Comparison of ENCODE assay signal across 1 cellular context in the genomic region with DNA sequence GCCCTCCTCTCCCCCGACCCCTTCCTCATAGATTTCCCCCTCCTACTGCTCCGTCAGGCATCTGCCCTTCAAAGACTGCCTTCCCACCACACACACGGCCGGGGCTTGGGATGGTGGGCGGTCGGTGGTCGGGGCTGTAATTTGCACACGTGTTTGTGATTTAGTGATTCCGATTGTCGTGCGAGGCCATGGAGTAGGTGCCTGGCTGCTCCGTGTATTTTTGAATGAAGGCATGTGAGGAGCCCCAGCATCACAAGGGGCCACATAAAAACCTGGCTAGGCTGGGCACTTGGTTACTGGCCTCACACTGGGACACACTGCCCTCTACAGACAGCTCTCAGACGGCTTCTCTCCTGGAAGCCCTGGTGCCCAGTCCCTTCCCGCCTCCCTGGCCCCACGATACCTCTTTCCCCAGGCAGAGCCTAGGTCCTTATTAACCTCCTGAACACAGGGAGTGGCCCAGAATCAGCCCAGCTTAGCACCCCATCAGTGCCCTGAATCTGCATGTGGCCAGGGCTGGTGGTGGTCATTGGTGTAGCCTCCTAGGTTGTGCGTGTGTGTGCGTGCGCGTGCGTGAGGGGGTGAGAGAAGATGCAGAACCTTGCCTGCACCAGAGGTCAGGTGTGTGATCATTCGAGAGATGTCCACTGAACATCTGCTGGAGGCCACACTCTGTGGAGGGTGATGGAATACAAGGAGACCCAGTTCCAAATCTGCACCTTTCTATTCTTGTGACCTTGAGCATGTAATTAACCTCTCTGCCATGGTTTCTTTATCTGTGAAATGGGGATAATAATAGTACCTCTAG.
TF ChIP-seq lines count a peak whose summit lies in the region.

No MANE protein-coding gene starts in this region.

TF ChIP-seq in HepG2, 621 proteins besides CTCF, POLR2A, EP300 and RAD21 (continued from another document and continues in another):
- TF ChIP-seq, protein P1, sequence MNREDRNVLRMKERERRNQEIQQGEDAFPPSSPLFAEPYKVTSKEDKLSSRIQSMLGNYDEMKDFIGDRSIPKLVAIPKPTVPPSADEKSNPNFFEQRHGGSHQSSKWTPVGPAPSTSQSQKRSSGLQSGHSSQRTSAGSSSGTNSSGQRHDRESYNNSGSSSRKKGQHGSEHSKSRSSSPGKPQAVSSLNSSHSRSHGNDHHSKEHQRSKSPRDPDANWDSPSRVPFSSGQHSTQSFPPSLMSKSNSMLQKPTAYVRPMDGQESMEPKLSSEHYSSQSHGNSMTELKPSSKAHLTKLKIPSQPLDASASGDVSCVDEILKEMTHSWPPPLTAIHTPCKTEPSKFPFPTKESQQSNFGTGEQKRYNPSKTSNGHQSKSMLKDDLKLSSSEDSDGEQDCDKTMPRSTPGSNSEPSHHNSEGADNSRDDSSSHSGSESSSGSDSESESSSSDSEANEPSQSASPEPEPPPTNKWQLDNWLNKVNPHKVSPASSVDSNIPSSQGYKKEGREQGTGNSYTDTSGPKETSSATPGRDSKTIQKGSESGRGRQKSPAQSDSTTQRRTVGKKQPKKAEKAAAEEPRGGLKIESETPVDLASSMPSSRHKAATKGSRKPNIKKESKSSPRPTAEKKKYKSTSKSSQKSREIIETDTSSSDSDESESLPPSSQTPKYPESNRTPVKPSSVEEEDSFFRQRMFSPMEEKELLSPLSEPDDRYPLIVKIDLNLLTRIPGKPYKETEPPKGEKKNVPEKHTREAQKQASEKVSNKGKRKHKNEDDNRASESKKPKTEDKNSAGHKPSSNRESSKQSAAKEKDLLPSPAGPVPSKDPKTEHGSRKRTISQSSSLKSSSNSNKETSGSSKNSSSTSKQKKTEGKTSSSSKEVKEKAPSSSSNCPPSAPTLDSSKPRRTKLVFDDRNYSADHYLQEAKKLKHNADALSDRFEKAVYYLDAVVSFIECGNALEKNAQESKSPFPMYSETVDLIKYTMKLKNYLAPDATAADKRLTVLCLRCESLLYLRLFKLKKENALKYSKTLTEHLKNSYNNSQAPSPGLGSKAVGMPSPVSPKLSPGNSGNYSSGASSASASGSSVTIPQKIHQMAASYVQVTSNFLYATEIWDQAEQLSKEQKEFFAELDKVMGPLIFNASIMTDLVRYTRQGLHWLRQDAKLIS (CRISPR knock-in tag; IDR thresholded peaks at IDR 0.05) = no peak
- TF ChIP-seq SMAD3 (CRISPR knock-in tag; IDR thresholded peaks at IDR 0.05) = no peak
- TF ChIP-seq, protein P2, sequence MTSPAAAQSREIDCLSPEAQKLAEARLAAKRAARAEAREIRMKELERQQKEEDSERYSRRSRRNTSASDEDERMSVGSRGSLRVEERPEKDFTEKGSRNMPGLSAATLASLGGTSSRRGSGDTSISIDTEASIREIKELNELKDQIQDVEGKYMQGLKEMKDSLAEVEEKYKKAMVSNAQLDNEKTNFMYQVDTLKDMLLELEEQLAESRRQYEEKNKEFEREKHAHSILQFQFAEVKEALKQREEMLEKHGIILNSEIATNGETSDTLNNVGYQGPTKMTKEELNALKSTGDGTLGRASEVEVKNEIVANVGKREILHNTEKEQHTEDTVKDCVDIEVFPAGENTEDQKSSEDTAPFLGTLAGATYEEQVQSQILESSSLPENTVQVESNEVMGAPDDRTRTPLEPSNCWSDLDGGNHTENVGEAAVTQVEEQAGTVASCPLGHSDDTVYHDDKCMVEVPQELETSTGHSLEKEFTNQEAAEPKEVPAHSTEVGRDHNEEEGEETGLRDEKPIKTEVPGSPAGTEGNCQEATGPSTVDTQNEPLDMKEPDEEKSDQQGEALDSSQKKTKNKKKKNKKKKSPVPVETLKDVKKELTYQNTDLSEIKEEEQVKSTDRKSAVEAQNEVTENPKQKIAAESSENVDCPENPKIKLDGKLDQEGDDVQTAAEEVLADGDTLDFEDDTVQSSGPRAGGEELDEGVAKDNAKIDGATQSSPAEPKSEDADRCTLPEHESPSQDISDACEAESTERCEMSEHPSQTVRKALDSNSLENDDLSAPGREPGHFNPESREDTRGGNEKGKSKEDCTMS (CRISPR knock-in tag; conservative IDR thresholded peaks at IDR 0.05) = no peak
- TF ChIP-seq SUZ12 (IDR thresholded peaks at IDR 0.05; ENCODE audit: low read depth, low read length) = no peak
- TF ChIP-seq NR2F2 (IDR thresholded peaks at IDR 0.05; ENCODE audit: borderline replicate concordance, low read depth) = no peak
- TF ChIP-seq SALL1 (CRISPR knock-in tag; IDR thresholded peaks at IDR 0.05) = peak; percentile 92
- TF ChIP-seq, protein P3, sequence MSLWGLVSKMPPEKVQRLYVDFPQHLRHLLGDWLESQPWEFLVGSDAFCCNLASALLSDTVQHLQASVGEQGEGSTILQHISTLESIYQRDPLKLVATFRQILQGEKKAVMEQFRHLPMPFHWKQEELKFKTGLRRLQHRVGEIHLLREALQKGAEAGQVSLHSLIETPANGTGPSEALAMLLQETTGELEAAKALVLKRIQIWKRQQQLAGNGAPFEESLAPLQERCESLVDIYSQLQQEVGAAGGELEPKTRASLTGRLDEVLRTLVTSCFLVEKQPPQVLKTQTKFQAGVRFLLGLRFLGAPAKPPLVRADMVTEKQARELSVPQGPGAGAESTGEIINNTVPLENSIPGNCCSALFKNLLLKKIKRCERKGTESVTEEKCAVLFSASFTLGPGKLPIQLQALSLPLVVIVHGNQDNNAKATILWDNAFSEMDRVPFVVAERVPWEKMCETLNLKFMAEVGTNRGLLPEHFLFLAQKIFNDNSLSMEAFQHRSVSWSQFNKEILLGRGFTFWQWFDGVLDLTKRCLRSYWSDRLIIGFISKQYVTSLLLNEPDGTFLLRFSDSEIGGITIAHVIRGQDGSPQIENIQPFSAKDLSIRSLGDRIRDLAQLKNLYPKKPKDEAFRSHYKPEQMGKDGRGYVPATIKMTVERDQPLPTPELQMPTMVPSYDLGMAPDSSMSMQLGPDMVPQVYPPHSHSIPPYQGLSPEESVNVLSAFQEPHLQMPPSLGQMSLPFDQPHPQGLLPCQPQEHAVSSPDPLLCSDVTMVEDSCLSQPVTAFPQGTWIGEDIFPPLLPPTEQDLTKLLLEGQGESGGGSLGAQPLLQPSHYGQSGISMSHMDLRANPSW (CRISPR knock-in tag; IDR thresholded peaks at IDR 0.05; ENCODE audit: borderline replicate concordance) = peak; percentile 86; the same call in 1 of the 2 replicates
- TF ChIP-seq SOX5 (CRISPR knock-in tag; IDR thresholded peaks at IDR 0.05; ENCODE audit: borderline replicate concordance) = peak; percentile 27; the same call in 1 of the 2 replicates
- no peak for TF ChIP-seq MAFK (conservative IDR thresholded peaks at IDR 0.05 in 1 of 2, IDR thresholded peaks at IDR 0.05 in 1 of 2; ENCODE audit: low read length in 2 of 2)
- TF ChIP-seq, protein P4, sequence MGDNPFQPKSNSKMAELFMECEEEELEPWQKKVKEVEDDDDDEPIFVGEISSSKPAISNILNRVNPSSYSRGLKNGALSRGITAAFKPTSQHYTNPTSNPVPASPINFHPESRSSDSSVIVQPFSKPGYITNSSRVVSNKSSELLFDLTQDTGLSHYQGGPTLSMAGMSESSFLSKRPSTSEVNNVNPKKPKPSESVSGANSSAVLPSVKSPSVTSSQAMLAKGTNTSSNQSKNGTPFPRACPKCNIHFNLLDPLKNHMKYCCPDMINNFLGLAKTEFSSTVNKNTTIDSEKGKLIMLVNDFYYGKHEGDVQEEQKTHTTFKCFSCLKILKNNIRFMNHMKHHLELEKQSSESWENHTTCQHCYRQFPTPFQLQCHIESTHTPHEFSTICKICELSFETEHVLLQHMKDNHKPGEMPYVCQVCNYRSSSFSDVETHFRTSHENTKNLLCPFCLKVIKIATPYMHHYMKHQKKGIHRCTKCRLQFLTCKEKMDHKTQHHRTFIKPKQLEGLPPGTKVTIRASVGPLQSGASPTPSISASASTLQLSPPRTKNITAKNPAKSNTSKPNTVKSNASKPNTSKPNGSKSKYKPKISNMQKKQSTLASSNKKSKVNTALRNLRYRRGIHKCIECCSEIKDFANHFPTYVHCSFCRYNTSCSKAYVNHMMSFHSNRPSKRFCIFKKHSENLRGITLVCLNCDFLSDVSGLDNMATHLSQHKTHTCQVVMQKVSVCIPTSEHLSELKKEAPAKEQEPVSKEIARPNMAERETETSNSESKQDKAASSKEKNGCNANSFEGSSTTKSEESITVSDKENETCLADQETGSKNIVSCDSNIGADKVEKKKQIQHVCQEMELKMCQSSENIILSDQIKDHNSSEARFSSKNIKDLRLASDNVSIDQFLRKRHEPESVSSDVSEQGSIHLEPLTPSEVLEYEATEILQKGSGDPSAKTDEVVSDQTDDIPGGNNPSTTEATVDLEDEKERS (CRISPR knock-in tag; IDR thresholded peaks at IDR 0.05) = 0 out of 2 replicates have a peak, but pooled peaks have one; percentile 35
- no peak for TF ChIP-seq ASH2L (IDR thresholded peaks at IDR 0.05; ENCODE audit: insufficient read length, low read depth, low read length)
- TF ChIP-seq, protein P5, sequence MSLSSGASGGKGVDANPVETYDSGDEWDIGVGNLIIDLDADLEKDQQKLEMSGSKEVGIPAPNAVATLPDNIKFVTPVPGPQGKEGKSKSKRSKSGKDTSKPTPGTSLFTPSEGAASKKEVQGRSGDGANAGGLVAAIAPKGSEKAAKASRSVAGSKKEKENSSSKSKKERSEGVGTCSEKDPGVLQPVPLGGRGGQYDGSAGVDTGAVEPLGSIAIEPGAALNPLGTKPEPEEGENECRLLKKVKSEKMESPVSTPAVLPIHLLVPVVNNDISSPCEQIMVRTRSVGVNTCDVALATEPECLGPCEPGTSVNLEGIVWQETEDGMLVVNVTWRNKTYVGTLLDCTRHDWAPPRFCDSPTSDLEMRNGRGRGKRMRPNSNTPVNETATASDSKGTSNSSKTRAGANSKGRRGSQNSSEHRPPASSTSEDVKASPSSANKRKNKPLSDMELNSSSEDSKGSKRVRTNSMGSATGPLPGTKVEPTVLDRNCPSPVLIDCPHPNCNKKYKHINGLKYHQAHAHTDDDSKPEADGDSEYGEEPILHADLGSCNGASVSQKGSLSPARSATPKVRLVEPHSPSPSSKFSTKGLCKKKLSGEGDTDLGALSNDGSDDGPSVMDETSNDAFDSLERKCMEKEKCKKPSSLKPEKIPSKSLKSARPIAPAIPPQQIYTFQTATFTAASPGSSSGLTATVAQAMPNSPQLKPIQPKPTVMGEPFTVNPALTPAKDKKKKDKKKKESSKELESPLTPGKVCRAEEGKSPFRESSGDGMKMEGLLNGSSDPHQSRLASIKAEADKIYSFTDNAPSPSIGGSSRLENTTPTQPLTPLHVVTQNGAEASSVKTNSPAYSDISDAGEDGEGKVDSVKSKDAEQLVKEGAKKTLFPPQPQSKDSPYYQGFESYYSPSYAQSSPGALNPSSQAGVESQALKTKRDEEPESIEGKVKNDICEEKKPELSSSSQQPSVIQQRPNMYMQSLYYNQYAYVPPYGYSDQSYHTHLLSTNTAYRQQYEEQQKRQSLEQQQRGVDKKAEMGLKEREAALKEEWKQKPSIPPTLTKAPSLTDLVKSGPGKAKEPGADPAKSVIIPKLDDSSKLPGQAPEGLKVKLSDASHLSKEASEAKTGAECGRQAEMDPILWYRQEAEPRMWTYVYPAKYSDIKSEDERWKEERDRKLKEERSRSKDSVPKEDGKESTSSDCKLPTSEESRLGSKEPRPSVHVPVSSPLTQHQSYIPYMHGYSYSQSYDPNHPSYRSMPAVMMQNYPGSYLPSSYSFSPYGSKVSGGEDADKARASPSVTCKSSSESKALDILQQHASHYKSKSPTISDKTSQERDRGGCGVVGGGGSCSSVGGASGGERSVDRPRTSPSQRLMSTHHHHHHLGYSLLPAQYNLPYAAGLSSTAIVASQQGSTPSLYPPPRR (CRISPR knock-in tag; IDR thresholded peaks at IDR 0.05; ENCODE audit: borderline replicate concordance) = peak; percentile 78
- TF ChIP-seq, protein P6, sequence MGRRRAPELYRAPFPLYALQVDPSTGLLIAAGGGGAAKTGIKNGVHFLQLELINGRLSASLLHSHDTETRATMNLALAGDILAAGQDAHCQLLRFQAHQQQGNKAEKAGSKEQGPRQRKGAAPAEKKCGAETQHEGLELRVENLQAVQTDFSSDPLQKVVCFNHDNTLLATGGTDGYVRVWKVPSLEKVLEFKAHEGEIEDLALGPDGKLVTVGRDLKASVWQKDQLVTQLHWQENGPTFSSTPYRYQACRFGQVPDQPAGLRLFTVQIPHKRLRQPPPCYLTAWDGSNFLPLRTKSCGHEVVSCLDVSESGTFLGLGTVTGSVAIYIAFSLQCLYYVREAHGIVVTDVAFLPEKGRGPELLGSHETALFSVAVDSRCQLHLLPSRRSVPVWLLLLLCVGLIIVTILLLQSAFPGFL (CRISPR knock-in tag; IDR thresholded peaks at IDR 0.05) = no peak
- no peak for TF ChIP-seq ZNF607 (CRISPR knock-in tag; IDR thresholded peaks at IDR 0.05; ENCODE audit: borderline replicate concordance)
- TF ChIP-seq ZNF225 (CRISPR knock-in tag; IDR thresholded peaks at IDR 0.05) = peak; percentile 76; the same call in 1 of the 2 replicates
- TF ChIP-seq ZNF24 (IDR thresholded peaks at IDR 0.05) = no peak
- TF ChIP-seq GABPB1 (CRISPR knock-in tag; IDR thresholded peaks at IDR 0.05) = peak; percentile 29; the same call in 1 of the 2 replicates
- no peak for TF ChIP-seq FOXK1 (CRISPR knock-in tag; IDR thresholded peaks at IDR 0.05; ENCODE audit: borderline replicate concordance, low read depth)
- TF ChIP-seq THAP11 (CRISPR knock-in tag; IDR thresholded peaks at IDR 0.05) = peak; percentile 30; the same call in 1 of the 2 replicates
- TF ChIP-seq SATB2 (CRISPR knock-in tag; IDR thresholded peaks at IDR 0.05) = peak; percentile 91; the same call in 1 of the 2 replicates
- TF ChIP-seq, protein P7, sequence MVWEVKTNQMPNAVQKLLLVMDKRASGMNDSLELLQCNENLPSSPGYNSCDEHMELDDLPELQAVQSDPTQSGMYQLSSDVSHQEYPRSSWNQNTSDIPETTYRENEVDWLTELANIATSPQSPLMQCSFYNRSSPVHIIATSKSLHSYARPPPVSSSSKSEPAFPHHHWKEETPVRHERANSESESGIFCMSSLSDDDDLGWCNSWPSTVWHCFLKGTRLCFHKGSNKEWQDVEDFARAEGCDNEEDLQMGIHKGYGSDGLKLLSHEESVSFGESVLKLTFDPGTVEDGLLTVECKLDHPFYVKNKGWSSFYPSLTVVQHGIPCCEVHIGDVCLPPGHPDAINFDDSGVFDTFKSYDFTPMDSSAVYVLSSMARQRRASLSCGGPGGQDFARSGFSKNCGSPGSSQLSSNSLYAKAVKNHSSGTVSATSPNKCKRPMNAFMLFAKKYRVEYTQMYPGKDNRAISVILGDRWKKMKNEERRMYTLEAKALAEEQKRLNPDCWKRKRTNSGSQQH (CRISPR knock-in tag; IDR thresholded peaks at IDR 0.05; ENCODE audit: low read depth) = no peak; the same call in 1 of the 2 replicates
- TF ChIP-seq ZNF775 (CRISPR knock-in tag; IDR thresholded peaks at IDR 0.05; ENCODE audit: borderline replicate concordance) = peak; percentile 93
- TF ChIP-seq ETV5 (CRISPR knock-in tag; IDR thresholded peaks at IDR 0.05; ENCODE audit: borderline replicate concordance) = no peak; the same call in 1 of the 2 replicates
- peak; percentile 85; the same call in 1 of the 2 replicates for TF ChIP-seq ZNF724P (CRISPR knock-in tag; IDR thresholded peaks at IDR 0.05; ENCODE audit: borderline replicate concordance)
- TF ChIP-seq, protein P8, sequence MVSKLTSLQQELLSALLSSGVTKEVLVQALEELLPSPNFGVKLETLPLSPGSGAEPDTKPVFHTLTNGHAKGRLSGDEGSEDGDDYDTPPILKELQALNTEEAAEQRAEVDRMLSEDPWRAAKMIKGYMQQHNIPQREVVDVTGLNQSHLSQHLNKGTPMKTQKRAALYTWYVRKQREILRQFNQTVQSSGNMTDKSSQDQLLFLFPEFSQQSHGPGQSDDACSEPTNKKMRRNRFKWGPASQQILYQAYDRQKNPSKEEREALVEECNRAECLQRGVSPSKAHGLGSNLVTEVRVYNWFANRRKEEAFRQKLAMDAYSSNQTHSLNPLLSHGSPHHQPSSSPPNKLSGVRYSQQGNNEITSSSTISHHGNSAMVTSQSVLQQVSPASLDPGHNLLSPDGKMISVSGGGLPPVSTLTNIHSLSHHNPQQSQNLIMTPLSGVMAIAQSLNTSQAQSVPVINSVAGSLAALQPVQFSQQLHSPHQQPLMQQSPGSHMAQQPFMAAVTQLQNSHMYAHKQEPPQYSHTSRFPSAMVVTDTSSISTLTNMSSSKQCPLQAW (CRISPR knock-in tag; IDR thresholded peaks at IDR 0.05) = peak; percentile 69
- 0 out of 2 replicates have a peak, but pooled peaks have one; percentile 21 for TF ChIP-seq SOX13 (IDR thresholded peaks at IDR 0.05)
- TF ChIP-seq SOX13 (CRISPR knock-in tag; conservative IDR thresholded peaks at IDR 0.05 in 1 of 2, IDR thresholded peaks at IDR 0.05 in 1 of 2) = peak in 1 of 2 experiments; percentile 39; a peak in 2 of 4 replicates
